1 cellular context compared by ENCODE assay signal in the genomic region with DNA sequence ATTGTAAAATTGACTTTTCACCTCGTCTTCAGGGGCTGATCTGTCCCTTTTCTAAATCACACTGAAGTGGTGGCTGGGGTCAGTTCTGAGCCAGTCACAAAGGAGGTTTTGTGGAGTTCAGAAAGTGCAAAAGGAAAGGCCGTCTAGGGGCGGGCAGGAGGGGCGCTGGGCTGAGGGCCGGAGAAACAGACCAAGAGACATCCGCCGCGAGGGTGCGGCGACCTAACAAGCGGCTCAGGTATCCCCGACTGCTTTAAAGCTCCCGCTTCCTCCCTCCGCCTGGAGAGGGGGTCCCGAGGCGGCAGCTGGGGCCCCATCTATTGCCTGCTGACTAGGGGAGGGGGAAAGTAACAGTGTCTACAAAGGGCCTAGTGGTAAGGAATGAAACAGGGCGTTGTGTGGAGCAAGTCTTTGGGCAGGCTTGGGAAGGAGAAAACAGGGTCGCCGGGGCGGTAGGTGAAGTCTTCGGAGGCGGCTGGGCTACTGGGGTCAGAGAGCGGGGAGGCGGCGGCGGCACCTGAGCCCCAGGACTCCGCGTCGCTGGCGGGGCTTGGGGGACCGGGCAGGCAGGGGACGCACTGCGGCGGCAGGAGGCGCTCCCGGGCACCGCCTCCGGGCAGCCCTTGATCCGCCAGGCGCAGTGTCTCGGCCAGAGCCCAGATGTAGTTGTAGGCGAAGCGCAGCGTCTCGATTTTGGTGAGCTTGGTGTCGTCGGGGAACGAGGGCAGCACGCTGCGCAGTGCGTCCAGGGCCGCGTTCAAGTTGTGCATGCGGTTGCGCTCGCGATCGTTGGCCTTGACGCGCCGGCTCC.
TF ChIP-seq lines count a peak whose summit lies in the region.

No MANE protein-coding gene starts in this region.

TF ChIP-seq in IMR-90, 13 proteins besides CTCF, POLR2A, EP300 and RAD21 (continued from another document):
- TF ChIP-seq ELK1 (IDR thresholded peaks at IDR 0.05; ENCODE audit: borderline replicate concordance, low read depth, low read length) (no peak), BHLHE40 (IDR thresholded peaks at IDR 0.05; ENCODE audit: low read depth, low read length) (no peak), NFE2L2 (IDR thresholded peaks at IDR 0.05; ENCODE audit: low read depth, low read length) (no peak), SMC3 (IDR thresholded peaks at IDR 0.05; ENCODE audit: low read depth, low read length) (no peak), MXI1 (IDR thresholded peaks at IDR 0.05; ENCODE audit: borderline replicate concordance, low read depth, low read length) (no peak)
